Comparison of ENCODE assay signal across 28 cellular contexts in the genomic region with DNA sequence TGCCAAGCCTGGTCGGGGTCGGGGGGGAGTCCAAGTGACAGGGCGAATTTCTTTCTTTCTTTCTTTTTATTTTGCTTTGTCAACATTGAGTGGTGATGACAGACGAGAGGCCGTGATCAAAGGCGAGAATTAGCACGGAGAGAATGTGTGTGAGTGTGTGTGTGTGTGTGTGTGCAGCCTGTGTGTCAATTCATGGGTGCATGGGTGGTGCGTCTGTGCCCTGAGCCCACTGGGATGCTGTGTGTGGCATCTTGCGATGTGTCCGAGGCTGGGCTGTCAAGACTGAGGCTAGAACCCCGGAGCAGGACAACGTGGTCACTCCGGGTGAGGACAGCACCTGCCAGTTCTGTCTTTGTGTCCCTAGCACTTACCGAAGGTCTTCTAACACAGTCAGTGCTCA. TPM values are rescaled to one million over a fixed set of nuclear protein-coding genes. Genes with fewer than 3 reads are reported as not detected.
DNase-seq lines count a peak whose midpoint lies in the region; ATAC-seq and TF ChIP-seq lines count a peak whose summit lies in the region.
"Had no signal": no experiment of that assay in that cellular context is flagged by ENCODE, and none has a peak within 500 bp of the region (broad histone marks: within the 10 kb centered on the region; RNA-seq: fewer than 3 reads in every experiment).

No MANE protein-coding gene starts in this region.

- no peak for TF ChIP-seq CTCF in endodermal cell (conservative IDR thresholded peaks at IDR 0.05)
- no peak for TF ChIP-seq CTCF in BE2C (IDR thresholded peaks at IDR 0.05; ENCODE audit: low read depth, low read length)

- peaks cover 12% of the 10 kb centered on the region for H3K4me1 Mint-ChIP-seq in endodermal cell

- H3K4me3 Mint-ChIP-seq in endodermal cell, result no peak overlapping the region
- H3K4me3 Mint-ChIP-seq: CD4-positive, alpha-beta T cell; T-cell had no signal

- no peaks in the 10 kb centered on the region for H3K4me1 ChIP-seq in endodermal cell (ENCODE audit: control insufficient read depth, insufficient read depth, low read length)
- no peaks in the 10 kb centered on the region for H3K4me1 ChIP-seq in BE2C

- H3K27me3 Mint-ChIP-seq in endodermal cell (ENCODE audit: insufficient read depth), result peaks cover 34% of the 10 kb centered on the region

- H3K9ac ChIP-seq in endodermal cell (ENCODE audit: extremely low read depth, low read length, poor library complexity, severe bottlenecking), result no peak overlapping the region
- H3K9ac ChIP-seq: BLaER1 treated with 17β-estradiol and CSF1 and Interleukin-3, amounts not matched to agents 10 nM and 100 nM had no signal

- no peaks in the 10 kb centered on the region for H3K9me3 Mint-ChIP-seq in endodermal cell
- H3K9me3 Mint-ChIP-seq: CD4-positive, alpha-beta T cell; T-cell had no signal

- H3K27ac ChIP-seq in endodermal cell (ENCODE audit: low read depth, low read length), result no peak overlapping the region
- H3K27ac ChIP-seq: BLaER1 treated with 17β-estradiol and CSF1 and Interleukin-3, amounts not matched to agents 10 nM and 100 nM; PC-9 had no signal

- no peak overlapping the region for H3K27ac Mint-ChIP-seq in endodermal cell
- H3K27ac Mint-ChIP-seq: CD4-positive, alpha-beta T cell; T-cell had no signal

- peaks cover 43% of the 10 kb centered on the region for H3K27me3 ChIP-seq in endodermal cell (ENCODE audit: control insufficient read depth, insufficient read depth, low read length, poor library complexity, severe bottlenecking)
- H3K27me3 ChIP-seq in BE2C, result peaks cover 42% of the 10 kb centered on the region

- H3K36me3 ChIP-seq in endodermal cell (ENCODE audit: control insufficient read depth, insufficient read depth, low read length), result no peaks in the 10 kb centered on the region
- no peaks in the 10 kb centered on the region for H3K36me3 ChIP-seq in BE2C
- H3K36me3 ChIP-seq: BLaER1 treated with 17β-estradiol and CSF1 and Interleukin-3, amounts not matched to agents 10 nM and 100 nM had no signal

- no peaks in the 10 kb centered on the region for H3K36me3 Mint-ChIP-seq in endodermal cell (ENCODE audit: low read depth)
- H3K36me3 Mint-ChIP-seq: T-cell had no signal

- H3K9me3 ChIP-seq in endodermal cell (ENCODE audit: control insufficient read depth, low read length) (no peaks in the 10 kb centered on the region), BE2C (no peaks in the 10 kb centered on the region)
- H3K9me3 ChIP-seq: BLaER1 treated with 17β-estradiol and CSF1 and Interleukin-3, amounts not matched to agents 10 nM and 100 nM had no signal

- H3K4me3 ChIP-seq in endodermal cell (ENCODE audit: low read length) (no peak overlapping the region), BE2C (ENCODE audit: low read depth, low read length) (no peak overlapping the region)
- H3K4me3 ChIP-seq: BLaER1 treated with 17β-estradiol and CSF1 and Interleukin-3, amounts not matched to agents 10 nM and 100 nM; GM12878; PC-9 had no signal

- intact Hi-C loops in Right ventricle myocardium inferior (cut with DNase I), result loop anchor here (5.0 kb wide), 1 partner anchor 54 kb away; no protein-coding TSS in a partner anchor
- intact Hi-C loops in left ventricle myocardium superior (cut with micrococcal nuclease), result loop anchor here (10.0 kb wide), 1 partner anchor 51 kb away; no protein-coding TSS in a partner anchor

- no peak for ATAC-seq in Right ventricle myocardium inferior
- no peak for ATAC-seq in left ventricle myocardium superior
- ATAC-seq: GM12878, T-cell had no signal

- WGBS in endodermal cell (ENCODE audit: insufficient coverage in 1 of 2, insufficient read length in 1 of 2), 2 experiments, result 71 to 77% methylated on average over 6 to 14 of the region's 14 CpGs

- DNase-seq in Right ventricle myocardium inferior (ENCODE audit: missing footprints) (peak; percentile 22), left ventricle myocardium superior (no peak), NCI-H146 (lab: John Stamatoyannopoulos, UW) (peak; percentile 31), endodermal cell (peak; percentile 50), retina (peak; percentile 68), T-helper 9 cell (no peak), BE2C (no peak)
- DNase-seq: CD4-positive, alpha-beta T cell; DMS79; EL; GDM1; GOT3; Kasumi-1; NCI-H1105; NCI-H187 treated with DMSO at 0.1 percent for 48 hours; NCI-H2171 treated with DMSO at 0.1 percent for 48 hours; NCI-H748 treated with DMSO at 0.1 percent for 48 hours; PC-9; SHP77; T-cell had no signal

RNA-seq across cellular contexts. Expression of a gene that starts 4.7 kb away (rescaled TPM):
- total RNA-seq in Right ventricle myocardium inferior (0.57 TPM), left ventricle myocardium superior (0.40 TPM), endodermal cell (1 to 10 TPM; 2.8 to 3.7 TPM)
- polyA plus RNA-seq in endodermal cell (2013, experiment 1 of 2), result 4.3 TPM
- polyA plus RNA-seq in endodermal cell (2013, experiment 2 of 2), result 3.4 TPM
- not detected for polyA plus RNA-seq in BE2C (2012; ENCODE audit: insufficient read depth, insufficient read length, low read depth)
- total RNA-seq: CD4-positive, alpha-beta T cell; T-cell had no signal

RNA-seq across cellular contexts. Expression of a gene that starts 47.2 kb away (rescaled TPM):
- total RNA-seq in Right ventricle myocardium inferior, result not detected
- not detected for total RNA-seq in left ventricle myocardium superior
- not detected for total RNA-seq in endodermal cell
- polyA plus RNA-seq in endodermal cell (2013, experiment 1 of 2), result not detected
- not detected for polyA plus RNA-seq in endodermal cell (2013, experiment 2 of 2)
- polyA plus RNA-seq in BE2C (2012; ENCODE audit: insufficient read depth, insufficient read length, low read depth), result not detected
- total RNA-seq: A172; CD4-positive, alpha-beta T cell; GM12878; HT-29; M059J; PC-9; RPMI7951; SK-MEL-5; T-cell had no signal
- polyA plus RNA-seq: AG04450, GM12878 had no signal

Comparison
In these comparisons a context has a peak if more than half of its experiments do, and no peak if none do; other contexts are left out.
1. DNase-seq: peak in Right ventricle myocardium inferior (single experiment), NCI-H146 (single experiment), endodermal cell (single experiment) and retina (single experiment); none in left ventricle myocardium superior (single experiment), T-helper 9 cell (single experiment) and BE2C (single experiment).